In genomic region chr7:92717982-92718716, GRCh38 we compare ENCODE assay signal across 8 cellular contexts.
DNase-seq lines count a peak whose midpoint lies in the region; ATAC-seq and TF ChIP-seq lines count a peak whose summit lies in the region.

No MANE protein-coding gene starts in this region.

- H3K36me3 Mint-ChIP-seq in activated T-cell treated with anti-CD3 and anti-CD28 coated beads, Interleukin-2, amount 50 U/mL, for 24 hours (ENCODE audit: low read depth), result peaks cover 91% of the 10 kb centered on the region

- H3K9me3 ChIP-seq in parathyroid adenoma (ENCODE audit: control insufficient read depth, low read length), result no peaks in the 10 kb centered on the region
- H3K9me3 ChIP-seq in tibial artery, result no peaks in the 10 kb centered on the region

- peaks cover 76% of the 10 kb centered on the region for H3K4me1 Mint-ChIP-seq in activated T-cell treated with anti-CD3 and anti-CD28 coated beads, Interleukin-2, amount 50 U/mL, for 24 hours (ENCODE audit: low read depth)

- no peaks in the 10 kb centered on the region for H3K9me3 Mint-ChIP-seq in activated T-cell treated with anti-CD3 and anti-CD28 coated beads, Interleukin-2, amount 50 U/mL, for 24 hours

- intact Hi-C loops in tibial artery (cut with DNase I; ENCODE audit: low total_unique reads), result loop anchor here (10.0 kb wide), 1 partner anchor 47 kb away; no protein-coding TSS in a partner anchor

- peak; percentile 53 for ATAC-seq in HG02610 (IDR thresholded peaks at IDR 0.05; ENCODE audit: unreplicated experiment)

- TF ChIP-seq CTCF in fibroblast of pulmonary artery (IDR thresholded peaks at IDR 0.05; ENCODE audit: low read length, missing control alignments), result no peak
- TF ChIP-seq CTCF in parathyroid adenoma (IDR thresholded peaks at IDR 0.05), result no peak
- no peak for TF ChIP-seq CTCF in tibial artery (IDR thresholded peaks at IDR 0.05)

- H3K79me2 ChIP-seq in parathyroid adenoma, result peaks cover 5% of the 10 kb centered on the region

- DNase-seq in DMS53 treated with DMSO at 0.1 percent for 48 hours (lab: John Stamatoyannopoulos, UW; ENCODE audit: unreplicated experiment), result peak; percentile 78
- peak; percentile 54 to 64 for DNase-seq in NCI-H526 (lab: John Stamatoyannopoulos, UW)
- DNase-seq in activated T-cell treated with anti-CD3 and anti-CD28 coated beads, Interleukin-2, amount 50 U/mL, for 24 hours, result peak; percentile 66
- peak; percentile 61 for DNase-seq in fibroblast of pulmonary artery (ENCODE audit: low read depth)
- peak; percentile 47 to 72 for DNase-seq in tibial artery
- no peak for DNase-seq in NCI-H1694 (lab: John Stamatoyannopoulos, UW)

- peak overlapping the region; percentile 75 for H3K4me3 Mint-ChIP-seq in activated T-cell treated with anti-CD3 and anti-CD28 coated beads, Interleukin-2, amount 50 U/mL, for 24 hours

- H3K36me3 ChIP-seq in parathyroid adenoma (ENCODE audit: control insufficient read depth, insufficient read depth, low read length) (no peaks in the 10 kb centered on the region), tibial artery (no peaks in the 10 kb centered on the region)

- H3K4me3 ChIP-seq in fibroblast of pulmonary artery (replicated peaks; ENCODE audit: low read depth, low read length) (peak overlapping the region; percentile 2), parathyroid adenoma (ENCODE audit: low read depth, low read length) (peak overlapping the region; percentile 6), tibial artery (peak overlapping the region; percentile 57 to 58)

- H3K4me2 ChIP-seq in parathyroid adenoma (ENCODE audit: low read length), result peak overlapping the region; percentile 4

- peak overlapping the region; percentile 98 for H3K27ac Mint-ChIP-seq in activated T-cell treated with anti-CD3 and anti-CD28 coated beads, Interleukin-2, amount 50 U/mL, for 24 hours

- no peak overlapping the region for H3K9ac ChIP-seq in parathyroid adenoma

- H3K27me3 ChIP-seq in parathyroid adenoma (ENCODE audit: control insufficient read depth, insufficient read depth, low read length) (no peaks in the 10 kb centered on the region), tibial artery (no peaks in the 10 kb centered on the region)

- H3K27ac ChIP-seq in parathyroid adenoma (peak overlapping the region; percentile 55), tibial artery (peak overlapping the region; percentile 78 to 89)

- H3K27me3 Mint-ChIP-seq in activated T-cell treated with anti-CD3 and anti-CD28 coated beads, Interleukin-2, amount 50 U/mL, for 24 hours, result no peaks in the 10 kb centered on the region

- H3K4me1 ChIP-seq in parathyroid adenoma (peaks cover 11% of the 10 kb centered on the region), tibial artery (peaks cover 0 to 73% (median 18%) of the 10 kb centered on the region in 4 donors)

- H2AFZ ChIP-seq in parathyroid adenoma, result no peak overlapping the region

Comparison
In these comparisons a context has a peak if more than half of its experiments do, and no peak if none do; other contexts are left out.
1. H3K4me3 ChIP-seq: peak in every context shown above with its lines; median percentile 58 in tibial artery; 6 in parathyroid adenoma; 2 in fibroblast of pulmonary artery.